24 cellular contexts compared by ENCODE assay signal in genomic region chr4:185481390-185481789, GRCh38. TPM values are rescaled to one million over a fixed set of nuclear protein-coding genes. Genes with fewer than 3 reads are reported as not detected.
"Had no signal": no experiment of that assay in that cellular context is flagged by ENCODE, and none has a peak within 500 bp of the region (broad histone marks: within the 10 kb centered on the region; RNA-seq: fewer than 3 reads in every experiment).

No MANE protein-coding gene starts in this region.

- ATAC-seq: activated CD8-positive, alpha-beta T cell treated with anti-CD3 and anti-CD28 coated beads for 36 hours; T-cell had no signal

- H3K4me1 ChIP-seq: adrenal gland had no signal

- H3K27ac ChIP-seq: adrenal gland had no signal

- DNase-seq: activated CD4-positive, CD25-positive, alpha-beta regulatory T cell; activated CD8-positive, alpha-beta memory T cell treated with anti-CD3 and anti-CD28 coated beads, Interleukin-2, amount 50 U/mL, for 48 hours; activated CD8-positive, alpha-beta T cell treated with anti-CD3 and anti-CD28 coated beads for 36 hours; activated naive CD4-positive, alpha-beta T cell treated with anti-CD3 and anti-CD28 coated beads, Interleukin-2, amount 50 U/mL, for 16 hours; activated naive CD8-positive, alpha-beta T cell treated with anti-CD3 and anti-CD28 coated beads, Interleukin-2, amount 10 ng/mL, durations not matched to agents 7 days and 5 days; activated T-cell treated with anti-CD3 and anti-CD28 coated beads, Interleukin-2, amount 50 U/mL, for 1 hour; adrenal gland; anterior cingulate cortex; MG63; NCI-H1105; NCI-H1436; NCI-H1694 treated with DMSO at 0.1 percent for 48 hours; NCI-H2081; NCI-H2227 treated with DMSO at 0.1 percent for 48 hours; NCI-H446 treated with DMSO at 0.1 percent for 48 hours; NCI-H524 treated with DMSO at 0.1 percent for 48 hours; NCI-H748 treated with DMSO at 0.1 percent for 48 hours; NK-92 treated with Interleukin-12 subunit alpha and Interleukin-12 subunit beta, amount 100 ng/mL, for 24 hours; SIG-M5; T-cell; T-helper 2 cell; T1000 had no signal

- FAIRE-seq: RCC 7860, TTC549 had no signal

- H3K36me3 ChIP-seq: adrenal gland, MG63 had no signal

- H3K27me3 ChIP-seq: adrenal gland, MG63 had no signal

- H3K9me3 ChIP-seq: adrenal gland, MG63 had no signal

- H3K4me3 ChIP-seq: adrenal gland, MG63 had no signal

RNA-seq across cellular contexts. Expression of gene PDLIM3, which starts 53.9 kb away (rescaled TPM):
- total RNA-seq: activated CD8-positive, alpha-beta T cell treated with anti-CD3 and anti-CD28 coated beads for 36 hours; activated naive CD8-positive, alpha-beta T cell treated with anti-CD3 and anti-CD28 coated beads, Interleukin-2, amount 10 ng/mL, durations not matched to agents 7 days and 5 days had no signal
